8 cellular contexts compared by ENCODE assay signal in the genomic region with DNA sequence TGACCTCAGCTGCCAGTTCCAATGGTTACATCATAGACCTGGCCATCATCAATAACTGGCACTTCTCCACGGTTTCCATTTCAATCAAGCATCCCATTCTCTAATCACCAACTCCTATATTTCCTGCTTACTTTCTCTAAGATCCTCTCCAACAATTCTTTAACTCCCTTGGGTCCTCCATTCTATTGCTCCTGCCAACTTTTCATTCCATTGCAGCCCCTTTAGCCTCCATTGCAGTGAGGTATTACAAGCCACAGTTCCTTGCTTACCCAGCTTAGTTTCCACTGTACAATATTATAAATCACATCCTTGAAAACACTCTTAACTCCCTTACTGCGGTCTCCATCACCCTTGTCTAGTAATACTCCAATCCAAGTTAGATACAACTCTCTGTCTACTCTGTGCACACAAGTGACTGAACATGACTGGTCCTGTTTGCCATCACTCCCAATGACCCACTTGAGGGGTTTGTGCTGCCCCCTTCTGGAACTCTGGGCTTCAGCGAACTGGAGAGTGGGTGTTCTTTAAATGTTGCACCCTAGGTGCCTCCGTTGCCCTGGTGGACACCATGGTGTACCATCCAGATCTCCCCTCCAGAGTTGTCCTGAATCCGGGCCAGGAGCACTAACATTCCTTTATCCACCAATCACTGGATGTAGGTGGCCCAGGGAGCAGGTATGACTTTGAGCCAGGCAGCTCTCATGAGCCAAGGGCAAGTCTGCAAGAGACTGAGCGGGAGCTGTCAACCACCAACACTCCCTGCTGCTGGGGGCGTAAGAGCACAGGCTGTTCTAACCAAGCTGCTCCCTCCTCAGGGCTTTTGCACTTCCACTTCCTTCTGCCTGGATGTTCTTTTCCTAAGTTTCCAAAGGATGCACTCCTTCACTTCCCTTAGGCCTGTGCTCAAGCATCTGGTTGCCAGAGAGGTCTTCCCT. TPM values are rescaled to one million over a fixed set of nuclear protein-coding genes. Genes with fewer than 3 reads are reported as not detected.
DNase-seq lines count a peak whose midpoint lies in the region; ATAC-seq and TF ChIP-seq lines count a peak whose summit lies in the region.

No MANE protein-coding gene starts in this region.

- H3K27me3 ChIP-seq in CD4-positive, CD25-positive, alpha-beta regulatory T cell (ENCODE audit: control insufficient read depth, insufficient read depth, low read length): peaks cover 2% of the 10 kb centered on the region
- H3K27me3 ChIP-seq in iPS-15b (ENCODE audit: control insufficient read depth, insufficient read depth, low read length) (no peaks in the 10 kb centered on the region), upper lobe of left lung (no peaks in the 10 kb centered on the region)

- no peaks in the 10 kb centered on the region for H3K36me3 Mint-ChIP-seq in CD4-positive, CD25-positive, alpha-beta regulatory T cell
- no peaks in the 10 kb centered on the region for H3K36me3 Mint-ChIP-seq in activated CD8-positive, alpha-beta T cell treated with anti-CD3 and anti-CD28 coated beads for 36 hours (ENCODE audit: low read depth)
- no peaks in the 10 kb centered on the region for H3K36me3 Mint-ChIP-seq in endothelial cell (ENCODE audit: low read depth, unreplicated experiment)

- no peak overlapping the region for H3K4me3 ChIP-seq in CD4-positive, CD25-positive, alpha-beta regulatory T cell (ENCODE audit: low read depth, low read length)
- peak overlapping the region; percentile 6 for H3K4me3 ChIP-seq in iPS-15b (ENCODE audit: low read depth, low read length)
- H3K4me3 ChIP-seq in upper lobe of left lung: no peak overlapping the region

- peak; percentile 80 to 83 for ATAC-seq in CD4-positive, CD25-positive, alpha-beta regulatory T cell (ENCODE audit: low read depth in 2 of 2)
- ATAC-seq in HG03442 (IDR thresholded peaks at IDR 0.05; ENCODE audit: unreplicated experiment): peak; percentile 49
- peak; percentile 85 for ATAC-seq in activated CD8-positive, alpha-beta T cell treated with anti-CD3 and anti-CD28 coated beads for 36 hours
- ATAC-seq in upper lobe of left lung (ENCODE audit: low FRiP score in 2 of 2): peak; percentile 31 to 37
- no peak for ATAC-seq in GM18502 (IDR thresholded peaks at IDR 0.05; ENCODE audit: poor library complexity, unreplicated experiment)

- no peak overlapping the region for H3K27ac ChIP-seq in CD4-positive, CD25-positive, alpha-beta regulatory T cell (ENCODE audit: insufficient read depth, low read length, poor library complexity, severe bottlenecking)
- no peak overlapping the region for H3K27ac ChIP-seq in upper lobe of left lung

- H3K9me3 Mint-ChIP-seq in CD4-positive, CD25-positive, alpha-beta regulatory T cell: no peaks in the 10 kb centered on the region
- no peaks in the 10 kb centered on the region for H3K9me3 Mint-ChIP-seq in activated CD8-positive, alpha-beta T cell treated with anti-CD3 and anti-CD28 coated beads for 36 hours
- no peaks in the 10 kb centered on the region for H3K9me3 Mint-ChIP-seq in endothelial cell (ENCODE audit: unreplicated experiment)

- CTCF ChIA-PET in activated CD8-positive, alpha-beta T cell treated with anti-CD3 and anti-CD28 coated beads for 36 hours (lab: Charles Lee): interaction anchor here (0.6 to 2.5 kb wide), 21 partner anchors 8 to 196 kb away, joined by 3 to 12 read pairs (median 4); a partner anchor contains a TSS

- peaks cover 29% of the 10 kb centered on the region for H3K27me3 Mint-ChIP-seq in CD4-positive, CD25-positive, alpha-beta regulatory T cell
- H3K27me3 Mint-ChIP-seq in activated CD8-positive, alpha-beta T cell treated with anti-CD3 and anti-CD28 coated beads for 36 hours: peaks cover 2% of the 10 kb centered on the region
- H3K27me3 Mint-ChIP-seq in endothelial cell (ENCODE audit: unreplicated experiment): peaks cover 6% of the 10 kb centered on the region

- peaks cover 14% of the 10 kb centered on the region for H3K4me1 ChIP-seq in CD4-positive, CD25-positive, alpha-beta regulatory T cell (ENCODE audit: control insufficient read depth, insufficient read depth, low read length, poor library complexity, severe bottlenecking)
- H3K4me1 ChIP-seq in iPS-15b (ENCODE audit: control insufficient read depth, insufficient read depth, low read length) (no peaks in the 10 kb centered on the region), upper lobe of left lung (peaks cover 0 to 7% (median 3%) of the 10 kb centered on the region in 4 donors)

- H3K9me3 ChIP-seq in CD4-positive, CD25-positive, alpha-beta regulatory T cell (ENCODE audit: control insufficient read depth in 2 of 2, low read length in 2 of 2): no peaks in the 10 kb centered on the region
- H3K9me3 ChIP-seq in iPS-15b (ENCODE audit: control insufficient read depth, insufficient read depth, low read length) (no peaks in the 10 kb centered on the region), upper lobe of left lung (no peaks in the 10 kb centered on the region)

- TF ChIP-seq POLR2A in upper lobe of left lung (IDR thresholded peaks at IDR 0.05): no peak

- peak overlapping the region in 1 of 4 donors; percentile 6 for H3K4me3 Mint-ChIP-seq in CD4-positive, CD25-positive, alpha-beta regulatory T cell
- H3K4me3 Mint-ChIP-seq in activated CD8-positive, alpha-beta T cell treated with anti-CD3 and anti-CD28 coated beads for 36 hours: no peak overlapping the region
- H3K4me3 Mint-ChIP-seq in endothelial cell (ENCODE audit: unreplicated experiment): no peak overlapping the region

- peak overlapping the region in 1 of 3 donors; percentile 32 for H3K27ac Mint-ChIP-seq in CD4-positive, CD25-positive, alpha-beta regulatory T cell
- H3K27ac Mint-ChIP-seq in activated CD8-positive, alpha-beta T cell treated with anti-CD3 and anti-CD28 coated beads for 36 hours: no peak overlapping the region
- no peak overlapping the region for H3K27ac Mint-ChIP-seq in endothelial cell (ENCODE audit: unreplicated experiment)

- POLR2A ChIA-PET in activated CD8-positive, alpha-beta T cell treated with anti-CD3 and anti-CD28 coated beads for 36 hours (lab: Charles Lee): interaction anchor here (1.0 to 1.4 kb wide), 4 partner anchors 14 to 18 kb away, joined by 3 to 5 read pairs (median 5); a partner anchor contains a TSS

- intact Hi-C loops in activated CD8-positive, alpha-beta T cell treated with anti-CD3 and anti-CD28 coated beads for 36 hours (cut with micrococcal nuclease): no loop called here

- TF ChIP-seq CTCF in activated CD8-positive, alpha-beta T cell treated with anti-CD3 and anti-CD28 coated beads for 36 hours (IDR thresholded peaks at IDR 0.05): peak; percentile 68
- TF ChIP-seq CTCF in upper lobe of left lung (IDR thresholded peaks at IDR 0.05) (peak in 5 of 6 experiments; percentile 10 to 36 (median 25)), endothelial cell (IDR thresholded peaks at IDR 0.05; ENCODE audit: unreplicated experiment) (no peak)

- H3K4me1 Mint-ChIP-seq in CD4-positive, CD25-positive, alpha-beta regulatory T cell: peaks cover 13 to 30% (median 18%) of the 10 kb centered on the region in 4 donors
- H3K4me1 Mint-ChIP-seq in activated CD8-positive, alpha-beta T cell treated with anti-CD3 and anti-CD28 coated beads for 36 hours (ENCODE audit: low read depth): peaks cover 20% of the 10 kb centered on the region
- H3K4me1 Mint-ChIP-seq in endothelial cell (ENCODE audit: unreplicated experiment): peaks cover 11% of the 10 kb centered on the region

- peak; percentile 23 to 81 (median 58) for DNase-seq in CD4-positive, CD25-positive, alpha-beta regulatory T cell
- DNase-seq in activated CD8-positive, alpha-beta T cell treated with anti-CD3 and anti-CD28 coated beads for 36 hours: peak; percentile 85
- peak in 1 of 2 donors; percentile 29 for DNase-seq in upper lobe of left lung
- DNase-seq in NCI-H510A treated with DMSO at 0.1 percent for 48 hours (lab: John Stamatoyannopoulos, UW): no peak
- no peak for DNase-seq in endothelial cell (ENCODE audit: low spot score)

- TF ChIP-seq EP300 in upper lobe of left lung (IDR thresholded peaks at IDR 0.05): no peak

- H3K36me3 ChIP-seq in CD4-positive, CD25-positive, alpha-beta regulatory T cell (ENCODE audit: control insufficient read depth, insufficient read depth, low read length): no peaks in the 10 kb centered on the region
- no peaks in the 10 kb centered on the region for H3K36me3 ChIP-seq in iPS-15b (ENCODE audit: control insufficient read depth, insufficient read depth, low read length)
- no peaks in the 10 kb centered on the region for H3K36me3 ChIP-seq in upper lobe of left lung

- 70 to 83% methylated on average over 5 to 7 of the region's 7 CpGs for WGBS in upper lobe of left lung, 2 donors

- no peak overlapping the region for H3K9ac ChIP-seq in iPS-15b (ENCODE audit: low read depth, low read length)

RNA-seq across cellular contexts. Expression of a gene that starts 3.7 kb away (rescaled TPM):
- total RNA-seq in CD4-positive, CD25-positive, alpha-beta regulatory T cell: 0.20 TPM
- polyA plus RNA-seq in CD4-positive, CD25-positive, alpha-beta regulatory T cell: not detected
- total RNA-seq in activated CD8-positive, alpha-beta T cell treated with anti-CD3 and anti-CD28 coated beads for 36 hours: under 1 TPM in 1 of 2 experiments, not detected in 1; 0.20 TPM
- total RNA-seq in upper lobe of left lung (1 to 10 TPM in 1 of 6 donors, not detected in 5; 2.1 TPM), endothelial cell (ENCODE audit: unreplicated experiment) (0.15 TPM)

RNA-seq across cellular contexts. Expression of a gene that starts 16.9 kb away (rescaled TPM):
- 132 TPM for total RNA-seq in CD4-positive, CD25-positive, alpha-beta regulatory T cell
- 10 to 100 TPM; 18.9 to 31.4 (median 20.2) TPM for polyA plus RNA-seq in CD4-positive, CD25-positive, alpha-beta regulatory T cell
- total RNA-seq in activated CD8-positive, alpha-beta T cell treated with anti-CD3 and anti-CD28 coated beads for 36 hours: 10 to 100 TPM; 62.5 to 65.3 TPM
- total RNA-seq in upper lobe of left lung: 10 to 100 TPM; 28.9 to 81.7 (median 35.5) TPM
- total RNA-seq in endothelial cell (ENCODE audit: unreplicated experiment): 54.3 TPM

RNA-seq across cellular contexts. Expression of a gene that starts 37.5 kb away (rescaled TPM):
- 71.8 TPM for total RNA-seq in CD4-positive, CD25-positive, alpha-beta regulatory T cell
- 10 to 100 TPM; 43.5 to 56.3 (median 53.2) TPM for polyA plus RNA-seq in CD4-positive, CD25-positive, alpha-beta regulatory T cell
- total RNA-seq in activated CD8-positive, alpha-beta T cell treated with anti-CD3 and anti-CD28 coated beads for 36 hours: 10 to 100 TPM; 34.4 to 38.3 TPM
- 10 to 100 TPM; 41.8 to 84.1 (median 55.8) TPM for total RNA-seq in upper lobe of left lung
- total RNA-seq in endothelial cell (ENCODE audit: unreplicated experiment): 44.8 TPM

RNA-seq across cellular contexts. Expression of a gene that starts 48.1 kb away (rescaled TPM):
- total RNA-seq in CD4-positive, CD25-positive, alpha-beta regulatory T cell: 7.8 TPM
- polyA plus RNA-seq in CD4-positive, CD25-positive, alpha-beta regulatory T cell: 10 to 100 TPM; 23.6 to 36.1 (median 29.8) TPM
- 10 to 100 TPM; 25.3 to 27.1 TPM for total RNA-seq in activated CD8-positive, alpha-beta T cell treated with anti-CD3 and anti-CD28 coated beads for 36 hours
- 10 to 100 TPM in 2 of 6 donors, 1 to 10 TPM in 4; 5.0 to 12.3 (median 7.0) TPM for total RNA-seq in upper lobe of left lung
- 10.5 TPM for total RNA-seq in endothelial cell (ENCODE audit: unreplicated experiment)

Comparison
In these comparisons a context has a peak if more than half of its experiments do, and no peak if none do; other contexts are left out.
1. DNase-seq: peak in CD4-positive, CD25-positive, alpha-beta regulatory T cell (3 of 3) and activated CD8-positive, alpha-beta T cell treated with anti-CD3 and anti-CD28 coated beads for 36 hours (single experiment); none in NCI-H510A treated with DMSO at 0.1 percent for 48 hours (single experiment) and endothelial cell (single experiment).